ENCODE assay signal across 9 cellular contexts in genomic region chr1:37765937-37766664, GRCh38. TPM values are rescaled to one million over a fixed set of nuclear protein-coding genes. Genes with fewer than 3 reads are reported as not detected.
A peak's percentile ranks its signal among the peaks of the same experiment; 100 is the strongest.
DNase-seq lines count a peak whose midpoint lies in the region; ATAC-seq and TF ChIP-seq lines count a peak whose summit lies in the region.
"Had no signal": no experiment of that assay in that cellular context is flagged by ENCODE, and none has a peak within 500 bp of the region (broad histone marks: within the 10 kb centered on the region; RNA-seq: fewer than 3 reads in every experiment).

No MANE protein-coding gene starts in this region.

- H3K4me3 ChIP-seq in upper lobe of right lung = no peak overlapping the region

- intact Hi-C loops in activated CD4-positive, alpha-beta memory T cell treated with anti-CD3 and anti-CD28 coated beads for 36 hours (cut with micrococcal nuclease) = no loop called here
- intact Hi-C loops in upper lobe of right lung (cut with DNase I) = no loop called here

- H3K4me3 Mint-ChIP-seq in activated CD4-positive, alpha-beta memory T cell treated with anti-CD3 and anti-CD28 coated beads for 36 hours = no peak overlapping the region
- H3K4me3 Mint-ChIP-seq in activated CD4-positive, alpha-beta memory T cell treated with anti-CD3 and anti-CD28 coated beads, Interleukin-2, amount 10 ng/mL, durations not matched to agents 7 days and 5 days = no peak overlapping the region
- peak overlapping the region; percentile 38 for H3K4me3 Mint-ChIP-seq in activated naive CD8-positive, alpha-beta T cell treated with anti-CD3 and anti-CD28 coated beads, Interleukin-2, amount 50 U/mL, for 24 hours

- no peak overlapping the region for H3K27ac Mint-ChIP-seq in activated CD4-positive, alpha-beta memory T cell treated with anti-CD3 and anti-CD28 coated beads for 36 hours
- no peak overlapping the region for H3K27ac Mint-ChIP-seq in activated CD4-positive, alpha-beta memory T cell treated with anti-CD3 and anti-CD28 coated beads, Interleukin-2, amount 10 ng/mL, durations not matched to agents 7 days and 5 days
- no peak overlapping the region for H3K27ac Mint-ChIP-seq in activated naive CD8-positive, alpha-beta T cell treated with anti-CD3 and anti-CD28 coated beads, Interleukin-2, amount 50 U/mL, for 24 hours
- H3K27ac Mint-ChIP-seq: CD4-positive, CD25-positive, alpha-beta regulatory T cell had no signal

- no peak for TF ChIP-seq CTCF in upper lobe of right lung (IDR thresholded peaks at IDR 0.05)

- DNase-seq in activated CD4-positive, alpha-beta memory T cell treated with anti-CD3 and anti-CD28 coated beads for 36 hours = peak; percentile 58
- no peak for DNase-seq in activated CD4-positive, alpha-beta memory T cell treated with anti-CD3 and anti-CD28 coated beads, Interleukin-2, amount 10 ng/mL, durations not matched to agents 7 days and 5 days
- peak; percentile 49 for DNase-seq in NCI-H2227 (lab: John Stamatoyannopoulos, UW; ENCODE audit: unreplicated experiment)
- DNase-seq in activated naive CD8-positive, alpha-beta T cell treated with anti-CD3 and anti-CD28 coated beads, Interleukin-2, amount 50 U/mL, for 24 hours = peak; percentile 42
- DNase-seq in stimulated activated CD4-positive, alpha-beta T cell treated with anti-CD3 and anti-CD28 coated beads, Interleukin-2, amount 100 ng/mL, for 4 hours (ENCODE audit: low read depth) = peak; percentile 33
- no peak for DNase-seq in upper lobe of right lung
- DNase-seq: CD4-positive, CD25-positive, alpha-beta regulatory T cell had no signal

- peaks cover 19% of the 10 kb centered on the region for H3K4me1 Mint-ChIP-seq in activated CD4-positive, alpha-beta memory T cell treated with anti-CD3 and anti-CD28 coated beads for 36 hours (ENCODE audit: low read depth)
- peaks cover 7% of the 10 kb centered on the region for H3K4me1 Mint-ChIP-seq in activated CD4-positive, alpha-beta memory T cell treated with anti-CD3 and anti-CD28 coated beads, Interleukin-2, amount 10 ng/mL, durations not matched to agents 7 days and 5 days
- peaks cover 17% of the 10 kb centered on the region for H3K4me1 Mint-ChIP-seq in activated naive CD8-positive, alpha-beta T cell treated with anti-CD3 and anti-CD28 coated beads, Interleukin-2, amount 50 U/mL, for 24 hours

- no peaks in the 10 kb centered on the region for H3K36me3 ChIP-seq in upper lobe of right lung

- H3K27ac ChIP-seq in upper lobe of right lung = no peak overlapping the region

- ATAC-seq in activated naive CD8-positive, alpha-beta T cell treated with anti-CD3 and anti-CD28 coated beads, Interleukin-2, amount 50 U/mL, for 24 hours = peak; percentile 87
- ATAC-seq in GM19395 (IDR thresholded peaks at IDR 0.05; ENCODE audit: unreplicated experiment) (no peak), upper lobe of right lung (no peak), GM18868 (IDR thresholded peaks at IDR 0.05; ENCODE audit: unreplicated experiment) (no peak)

- peaks cover 76% of the 10 kb centered on the region for H3K27me3 ChIP-seq in upper lobe of right lung

- no peaks in the 10 kb centered on the region for H3K9me3 Mint-ChIP-seq in activated CD4-positive, alpha-beta memory T cell treated with anti-CD3 and anti-CD28 coated beads for 36 hours
- H3K9me3 Mint-ChIP-seq in activated CD4-positive, alpha-beta memory T cell treated with anti-CD3 and anti-CD28 coated beads, Interleukin-2, amount 10 ng/mL, durations not matched to agents 7 days and 5 days = no peaks in the 10 kb centered on the region
- no peaks in the 10 kb centered on the region for H3K9me3 Mint-ChIP-seq in activated naive CD8-positive, alpha-beta T cell treated with anti-CD3 and anti-CD28 coated beads, Interleukin-2, amount 50 U/mL, for 24 hours

- POLR2A ChIA-PET in activated CD4-positive, alpha-beta memory T cell treated with anti-CD3 and anti-CD28 coated beads for 36 hours (lab: Charles Lee) = no interaction called here
- POLR2A ChIA-PET in activated CD4-positive, alpha-beta memory T cell treated with anti-CD3 and anti-CD28 coated beads, Interleukin-2, amount 10 ng/mL, durations not matched to agents 7 days and 5 days (lab: Charles Lee) = no interaction called here

- CTCF ChIA-PET in activated CD4-positive, alpha-beta memory T cell treated with anti-CD3 and anti-CD28 coated beads for 36 hours (lab: Charles Lee) = interaction anchor here (0.7 to 1.3 kb wide), 5 partner anchors 11 to 251 kb away, joined by 3 read pairs; partner anchors contain the start of gene MEAF6
- CTCF ChIA-PET in activated CD4-positive, alpha-beta memory T cell treated with anti-CD3 and anti-CD28 coated beads, Interleukin-2, amount 10 ng/mL, durations not matched to agents 7 days and 5 days (lab: Charles Lee) = no interaction called here

- no peaks in the 10 kb centered on the region for H3K9me3 ChIP-seq in upper lobe of right lung

- H3K4me1 ChIP-seq in upper lobe of right lung = no peaks in the 10 kb centered on the region

- H3K27me3 Mint-ChIP-seq in activated CD4-positive, alpha-beta memory T cell treated with anti-CD3 and anti-CD28 coated beads for 36 hours = peaks cover 72% of the 10 kb centered on the region
- peaks cover 73% of the 10 kb centered on the region for H3K27me3 Mint-ChIP-seq in activated CD4-positive, alpha-beta memory T cell treated with anti-CD3 and anti-CD28 coated beads, Interleukin-2, amount 10 ng/mL, durations not matched to agents 7 days and 5 days
- peaks cover 83% of the 10 kb centered on the region for H3K27me3 Mint-ChIP-seq in activated naive CD8-positive, alpha-beta T cell treated with anti-CD3 and anti-CD28 coated beads, Interleukin-2, amount 50 U/mL, for 24 hours

- H3K36me3 Mint-ChIP-seq in activated CD4-positive, alpha-beta memory T cell treated with anti-CD3 and anti-CD28 coated beads for 36 hours = no peaks in the 10 kb centered on the region
- H3K36me3 Mint-ChIP-seq in activated CD4-positive, alpha-beta memory T cell treated with anti-CD3 and anti-CD28 coated beads, Interleukin-2, amount 10 ng/mL, durations not matched to agents 7 days and 5 days (ENCODE audit: low read depth) = no peaks in the 10 kb centered on the region
- H3K36me3 Mint-ChIP-seq in activated naive CD8-positive, alpha-beta T cell treated with anti-CD3 and anti-CD28 coated beads, Interleukin-2, amount 50 U/mL, for 24 hours (ENCODE audit: low read depth) = peaks cover 2% of the 10 kb centered on the region
- H3K36me3 Mint-ChIP-seq: CD4-positive, CD25-positive, alpha-beta regulatory T cell had no signal

RNA-seq across cellular contexts. Expression of gene EPHA10, which starts 1.2 kb away (rescaled TPM):
- total RNA-seq in activated CD4-positive, alpha-beta memory T cell treated with anti-CD3 and anti-CD28 coated beads for 36 hours = under 1 TPM; 0.48 to 0.92 TPM
- not detected for total RNA-seq in activated CD4-positive, alpha-beta memory T cell treated with anti-CD3 and anti-CD28 coated beads, Interleukin-2, amount 10 ng/mL, durations not matched to agents 7 days and 5 days
- total RNA-seq in upper lobe of right lung = 1.4 TPM
- total RNA-seq: CD4-positive, CD25-positive, alpha-beta regulatory T cell had no signal

RNA-seq across cellular contexts. Expression of gene MANEAL, which starts 27.5 kb away (rescaled TPM):
- total RNA-seq in activated CD4-positive, alpha-beta memory T cell treated with anti-CD3 and anti-CD28 coated beads for 36 hours = 1 to 10 TPM; 1.5 TPM
- 1 to 10 TPM; 1.7 to 1.8 TPM for total RNA-seq in activated CD4-positive, alpha-beta memory T cell treated with anti-CD3 and anti-CD28 coated beads, Interleukin-2, amount 10 ng/mL, durations not matched to agents 7 days and 5 days
- 6.9 TPM for total RNA-seq in upper lobe of right lung

RNA-seq across cellular contexts. Expression of gene C1orf122, which starts 41.5 kb away (rescaled TPM):
- total RNA-seq in activated CD4-positive, alpha-beta memory T cell treated with anti-CD3 and anti-CD28 coated beads for 36 hours = 10 to 100 TPM; 18.1 to 19.7 TPM
- total RNA-seq in activated CD4-positive, alpha-beta memory T cell treated with anti-CD3 and anti-CD28 coated beads, Interleukin-2, amount 10 ng/mL, durations not matched to agents 7 days and 5 days = 10 to 100 TPM; 17.3 to 18.3 TPM
- 29.7 TPM for total RNA-seq in upper lobe of right lung

RNA-seq across cellular contexts. Expression of gene YRDC, which starts 41.9 kb away (rescaled TPM):
- 10 to 100 TPM; 34.1 to 36.1 TPM for total RNA-seq in activated CD4-positive, alpha-beta memory T cell treated with anti-CD3 and anti-CD28 coated beads for 36 hours
- 10 to 100 TPM; 16.4 to 16.8 TPM for total RNA-seq in activated CD4-positive, alpha-beta memory T cell treated with anti-CD3 and anti-CD28 coated beads, Interleukin-2, amount 10 ng/mL, durations not matched to agents 7 days and 5 days
- 14.8 TPM for total RNA-seq in upper lobe of right lung

Comparison
In these comparisons a context has a peak if more than half of its experiments do, and no peak if none do; other contexts are left out.
1. DNase-seq: peak in activated CD4-positive, alpha-beta memory T cell treated with anti-CD3 and anti-CD28 coated beads for 36 hours (single experiment), NCI-H2227 (single experiment), activated naive CD8-positive, alpha-beta T cell treated with anti-CD3 and anti-CD28 coated beads, Interleukin-2, amount 50 U/mL, for 24 hours (single experiment) and stimulated activated CD4-positive, alpha-beta T cell treated with anti-CD3 and anti-CD28 coated beads, Interleukin-2, amount 100 ng/mL, for 4 hours (single experiment); none in activated CD4-positive, alpha-beta memory T cell treated with anti-CD3 and anti-CD28 coated beads, Interleukin-2, amount 10 ng/mL, durations not matched to agents 7 days and 5 days (single experiment) and upper lobe of right lung (single experiment).